In genomic region chr11:2930705-2931415, GRCh38 we compare ENCODE assay signal across 8 cellular contexts. TPM values are rescaled to one million over a fixed set of nuclear protein-coding genes. Genes with fewer than 3 reads are reported as not detected.
DNase-seq lines count a peak whose midpoint lies in the region; ATAC-seq and TF ChIP-seq lines count a peak whose summit lies in the region.

No MANE protein-coding gene starts in this region.

- H3K36me3 ChIP-seq in OCI-LY3 (replicated peaks; ENCODE audit: low read depth, low read length) (no peaks in the 10 kb centered on the region), iPS-18a (ENCODE audit: control insufficient read depth, low read depth, low read length) (no peaks in the 10 kb centered on the region), spleen (no peaks in the 10 kb centered on the region)

- H3K27ac ChIP-seq in OCI-LY3 (ENCODE audit: low read length): no peak overlapping the region
- no peak overlapping the region for H3K27ac ChIP-seq in iPS-18a (ENCODE audit: low read length)
- H3K27ac ChIP-seq in spleen: peak overlapping the region in 3 of 8 donors; percentile 57 to 75 (median 74)

- ATAC-seq in HG02759 (IDR thresholded peaks at IDR 0.05; ENCODE audit: unreplicated experiment): peak; percentile 45

- intact Hi-C loops in spleen (cut with DNase I; ENCODE audit: low total_unique reads): no loop called here

- H3K9ac ChIP-seq in OCI-LY3 (ENCODE audit: low read length) (peak overlapping the region; percentile 60), iPS-18a (ENCODE audit: low read length) (no peak overlapping the region)

- DNase-seq in astrocyte of the hippocampus (ENCODE audit: low read depth, low spot score) (peak; percentile 75), spleen (peak; percentile 89), NCI-H187 (lab: John Stamatoyannopoulos, UW) (no peak), NCI-H128 (lab: John Stamatoyannopoulos, UW; ENCODE audit: unreplicated experiment) (no peak)

- 34 to 52% (median 45%) methylated on average over 11 to 21 of the region's 21 CpGs for WGBS in spleen, 5 donors

- H3K4me2 ChIP-seq in OCI-LY3 (ENCODE audit: low read length): peak overlapping the region; percentile 97

- H3K4me3 ChIP-seq in GM08714 (ENCODE audit: low read length) (peak overlapping the region; percentile 26; the same call in 1 of the 2 replicates), OCI-LY3 (ENCODE audit: low read length) (peak overlapping the region; percentile 76), iPS-18a (ENCODE audit: low read length) (peak overlapping the region; percentile 54), spleen (peak overlapping the region in 6 of 8 donors; percentile 46 to 80 (median 56))

- H2AFZ ChIP-seq in OCI-LY3 (ENCODE audit: low read depth, low read length): peak overlapping the region; percentile 89

- H4K20me1 ChIP-seq in OCI-LY3 (ENCODE audit: insufficient read depth, low read length): no peaks in the 10 kb centered on the region

- peaks cover 4% of the 10 kb centered on the region; the same call in 1 of the 2 replicates for H3K4me1 ChIP-seq in OCI-LY3 (ENCODE audit: low read length)
- H3K4me1 ChIP-seq in iPS-18a (ENCODE audit: control insufficient read depth, low read depth, low read length): no peaks in the 10 kb centered on the region
- peaks cover 21 to 54% (median 39%) of the 10 kb centered on the region in 6 donors for H3K4me1 ChIP-seq in spleen

- TF ChIP-seq CTCF in OCI-LY3 (IDR thresholded peaks at IDR 0.05; ENCODE audit: low read depth, low read length) (peak; percentile 89), spleen (IDR thresholded peaks at IDR 0.05 in 8 of 11, conservative IDR thresholded peaks at IDR 0.05 in 3 of 11) (peak; percentile 15 to 77 (median 54))

- no peaks in the 10 kb centered on the region for H3K9me3 ChIP-seq in OCI-LY3 (ENCODE audit: insufficient read depth, low read length)
- no peaks in the 10 kb centered on the region for H3K9me3 ChIP-seq in iPS-18a (ENCODE audit: control insufficient read depth, low read depth, low read length)
- no peaks in the 10 kb centered on the region for H3K9me3 ChIP-seq in spleen

- no peaks in the 10 kb centered on the region for H3K27me3 ChIP-seq in OCI-LY3 (ENCODE audit: low read depth, low read length)
- H3K27me3 ChIP-seq in iPS-18a (ENCODE audit: control insufficient read depth, insufficient read depth, low read length): peaks cover 49% of the 10 kb centered on the region
- H3K27me3 ChIP-seq in spleen (replicated peaks in 1 of 7): peaks cover 0 to 60% (median 34%) of the 10 kb centered on the region in 7 donors

- H3K79me2 ChIP-seq in OCI-LY3 (ENCODE audit: low read length): no peaks in the 10 kb centered on the region

- no peak for TF ChIP-seq POLR2A in spleen (IDR thresholded peaks at IDR 0.05)

RNA-seq across cellular contexts. Expression of gene PHLDA2, which starts 1.6 kb away (rescaled TPM):
- total RNA-seq in spleen: 1 to 10 TPM in 6 of 7 donors, not detected in 1; 1.4 to 3.5 (median 1.7) TPM
- 1 to 10 TPM; 1.5 to 2.9 (median 2.5) TPM for polyA plus RNA-seq in spleen

RNA-seq across cellular contexts. Expression of gene CDKN1C, which starts 45.3 kb away (rescaled TPM):
- 10 to 100 TPM in 6 of 7 donors, 1 to 10 TPM in 1; 7.8 to 40.4 (median 20.7) TPM for total RNA-seq in spleen
- 10 to 100 TPM in 2 of 3 donors, 1 to 10 TPM in 1; 5.4 to 14.6 (median 11.7) TPM for polyA plus RNA-seq in spleen

Comparison
In these comparisons a context has a peak if more than half of its experiments do, and no peak if none do; other contexts are left out.
1. H3K4me3 ChIP-seq: peak in every context shown above with its lines; median percentile 76 in OCI-LY3; 56 in spleen; 54 in iPS-18a; 26 in GM08714.
2. DNase-seq: peak in astrocyte of the hippocampus (single experiment) and spleen (single experiment); none in NCI-H187 (0 of 2) and NCI-H128 (single experiment).